ENCODE assay signal across 8 cellular contexts in the genomic region with DNA sequence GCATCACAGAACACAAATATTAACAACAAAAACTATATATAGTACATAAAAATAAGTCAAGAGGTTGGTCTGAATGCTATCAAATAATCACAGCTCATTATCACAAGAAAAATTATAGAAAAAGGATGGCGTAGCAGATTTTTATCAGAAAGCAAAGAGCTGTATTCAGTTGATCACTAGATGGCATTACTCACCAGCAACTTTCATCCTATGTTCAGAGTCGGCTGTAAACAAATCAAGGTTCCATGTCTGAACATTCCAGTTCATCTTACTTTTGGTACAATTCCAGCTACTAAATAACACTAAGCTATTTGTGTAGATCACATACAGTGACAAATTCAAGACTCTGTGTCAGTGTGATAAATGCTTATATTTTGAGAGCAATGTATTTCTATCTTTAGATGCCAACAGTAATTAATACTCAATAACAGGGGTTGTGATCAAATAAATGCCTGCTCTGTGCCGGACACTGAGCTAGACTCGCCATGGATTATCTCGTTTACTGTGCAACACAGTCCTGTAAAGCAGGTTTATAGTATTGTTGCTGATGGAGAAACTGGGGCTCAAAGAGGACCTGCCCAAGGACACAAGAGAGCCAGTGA. TPM values are rescaled to one million over a fixed set of nuclear protein-coding genes. Genes with fewer than 3 reads are reported as not detected.
DNase-seq lines count a peak whose midpoint lies in the region; ATAC-seq and TF ChIP-seq lines count a peak whose summit lies in the region.

No MANE protein-coding gene starts in this region.

- peaks cover 16% of the 10 kb centered on the region; the same call in 1 of the 2 replicates for H3K36me3 ChIP-seq in PC-3 (ENCODE audit: low read depth, low read length)

- peak; percentile 69 for ATAC-seq in PC-3
- no peak for ATAC-seq in HG03135 (IDR thresholded peaks at IDR 0.05; ENCODE audit: unreplicated experiment)
- ATAC-seq in GM18868 (IDR thresholded peaks at IDR 0.05; ENCODE audit: unreplicated experiment), result no peak
- ATAC-seq in GM21367 (IDR thresholded peaks at IDR 0.05; ENCODE audit: unreplicated experiment), result no peak

- H3K4me3 ChIP-seq in AG10803 (ENCODE audit: low read length), result no peak overlapping the region
- H3K4me3 ChIP-seq in PC-3 (ENCODE audit: low read length), result no peak overlapping the region

- no peaks in the 10 kb centered on the region for H3K27me3 ChIP-seq in PC-3 (ENCODE audit: low read length)

- H3K27ac Mint-ChIP-seq in HFFc6 (no peak overlapping the region), nephron (peak overlapping the region in 2 of 3 experiments; percentile 53 to 84)

- H3K4me3 Mint-ChIP-seq in HFFc6, result no peak overlapping the region
- no peak overlapping the region for H3K4me3 Mint-ChIP-seq in nephron

- intact Hi-C loops in PC-3 (cut with micrococcal nuclease), result loop anchor here (1.0 to 2.0 kb wide), 4 partner anchors 81 to 457 kb away; no protein-coding TSS in a partner anchor

- BruUV-seq in PC-3 (replicated peaks; lab: Mats Ljungman, UMichigan), result no TSS peak

- no peaks in the 10 kb centered on the region for H3K9me3 ChIP-seq in PC-3 (ENCODE audit: low read length)

- H2AFZ ChIP-seq in PC-3 (ENCODE audit: low read length), result no peak overlapping the region

- no peaks in the 10 kb centered on the region; the same call in 1 of the 2 replicates for H4K20me1 ChIP-seq in PC-3 (ENCODE audit: low read length)

- no peak overlapping the region for H3K4me2 ChIP-seq in PC-3 (ENCODE audit: low read length)

- H3K27ac ChIP-seq in PC-3 (ENCODE audit: low read length), result no peak overlapping the region

- no peaks in the 10 kb centered on the region for H3F3A ChIP-seq in PC-3 (ENCODE audit: low read length, unreplicated experiment)

- no peak overlapping the region for H3K9ac ChIP-seq in PC-3 (ENCODE audit: low read length)

- no peaks in the 10 kb centered on the region for H3K79me2 ChIP-seq in PC-3 (ENCODE audit: low read length)

- peaks cover under 1% of the 10 kb centered on the region; the same call in 1 of the 2 replicates for H3K36me3 Mint-ChIP-seq in HFFc6 (ENCODE audit: low read depth)
- H3K36me3 Mint-ChIP-seq in nephron (ENCODE audit: low read depth), result peaks cover 50% of the 10 kb centered on the region

- CTCF ChIA-PET in PC-3 (lab: Charles Lee), result interaction anchor here (0.6 to 1.2 kb wide), 8 partner anchors 20 to 452 kb away, joined by 3 to 7 read pairs (median 4); no protein-coding TSS in a partner anchor

- no peaks in the 10 kb centered on the region for H3K4me1 ChIP-seq in PC-3 (ENCODE audit: insufficient read depth, low read length)

- TF ChIP-seq CTCF in AG10803 (conservative IDR thresholded peaks at IDR 0.05; ENCODE audit: low read length), result peak; percentile 66
- peak; percentile 75 for TF ChIP-seq CTCF in HFFc6 (IDR thresholded peaks at IDR 0.05)
- TF ChIP-seq CTCF in PC-3 (conservative IDR thresholded peaks at IDR 0.05; ENCODE audit: low read depth, low read length), result peak; percentile 66
- TF ChIP-seq CTCF in nephron (IDR thresholded peaks at IDR 0.05; ENCODE audit: unreplicated experiment in 3 of 3), result peak; percentile 56 to 60 (median 59)

- POLR2A ChIA-PET in PC-3 (lab: Charles Lee; ENCODE audit: unreplicated experiment), result interaction anchor here (0.5 to 0.9 kb wide), 4 partner anchors 96 to 456 kb away, joined by 3 to 9 read pairs (median 4); no protein-coding TSS in a partner anchor

- H3K9me3 Mint-ChIP-seq in HFFc6, result no peaks in the 10 kb centered on the region
- no peaks in the 10 kb centered on the region for H3K9me3 Mint-ChIP-seq in nephron

- H3K27me3 Mint-ChIP-seq in HFFc6 (ENCODE audit: insufficient read depth) (no peaks in the 10 kb centered on the region), nephron (ENCODE audit: low read depth) (no peaks in the 10 kb centered on the region)

- no peak for TF ChIP-seq POLR2A in erythroblast (IDR thresholded peaks at IDR 0.05; ENCODE audit: low read length)

- peak; percentile 69 for DNase-seq in AG10803 (ENCODE audit: low read depth)
- peak; percentile 79 for DNase-seq in HFFc6
- peak; percentile 60 for DNase-seq in PC-3
- peak; percentile 63 to 68 for DNase-seq in erythroblast (lab: John Stamatoyannopoulos, UW)

- no peaks in the 10 kb centered on the region for H3K9me2 ChIP-seq in PC-3 (replicated peaks; ENCODE audit: low read length)

- H3K4me1 Mint-ChIP-seq in HFFc6 (ENCODE audit: low read depth) (peaks cover 19% of the 10 kb centered on the region), nephron (peaks cover 4% of the 10 kb centered on the region)

RNA-seq across cellular contexts. Expression of gene NRDE2, which starts 30.1 kb away (rescaled TPM):
- total RNA-seq in HFFc6 (2021; fragmentation: NEBNext Ultra II Directional; extraction: Animal tissue kit (Norgen Biotek cat#: 25700)), result 10 to 100 TPM in 3 of 6 experiments, 1 to 10 TPM in 3; 7.9 to 12.1 (median 9.8) TPM
- total RNA-seq in PC-3 (2014; rRNA removed), result 18.3 and 29.5 TPM in 2 replicates

RNA-seq across cellular contexts. Expression of gene PSMC1, which starts 45.3 kb away (rescaled TPM):
- total RNA-seq in HFFc6 (2021; fragmentation: NEBNext Ultra II Directional; extraction: Animal tissue kit (Norgen Biotek cat#: 25700)), result 100 to 1,000 TPM; 135 to 154 (median 150) TPM
- total RNA-seq in PC-3 (2014; rRNA removed), result 160 and 208 TPM in 2 replicates
